ENCODE assay signal across 27 cellular contexts in the genomic region with DNA sequence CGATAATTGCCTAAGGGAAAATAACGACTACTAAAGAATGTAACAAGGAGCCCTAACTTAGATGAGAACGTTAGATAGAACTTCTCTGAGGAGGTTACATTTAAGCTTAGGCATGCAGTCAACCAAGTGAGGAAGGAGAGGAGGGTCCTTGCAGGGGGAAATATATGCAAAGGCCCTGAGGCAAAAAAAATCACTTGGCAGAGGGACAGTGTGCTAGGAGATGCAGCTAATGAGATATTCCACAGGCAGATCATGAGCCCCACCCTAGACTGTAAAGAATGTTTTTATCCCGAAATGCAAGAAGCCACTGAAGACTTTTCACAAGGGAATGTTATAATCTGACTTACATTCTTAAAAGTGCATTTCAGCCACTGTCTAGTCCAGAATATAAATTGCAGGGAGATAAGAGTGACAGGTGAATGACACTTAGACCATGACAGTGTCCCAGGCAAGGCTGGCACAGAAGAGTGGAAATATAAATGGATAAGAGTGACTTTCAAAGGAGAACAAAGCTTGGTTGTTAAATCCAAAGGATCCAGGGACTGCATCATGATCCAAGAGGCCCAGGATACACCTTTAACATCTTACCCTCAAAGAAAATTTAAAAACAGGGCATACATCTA.
"Had no signal": no experiment of that assay in that cellular context is flagged by ENCODE, and none has a peak within 500 bp of the region (broad histone marks: within the 10 kb centered on the region; RNA-seq: fewer than 3 reads in every experiment).

No MANE protein-coding gene starts in this region.

- H3K36me3 Mint-ChIP-seq: activated CD4-positive, alpha-beta memory T cell treated with anti-CD3 and anti-CD28 coated beads for 36 hours had no signal

- H3K4me3 Mint-ChIP-seq: activated CD4-positive, alpha-beta memory T cell treated with anti-CD3 and anti-CD28 coated beads for 36 hours; activated T-cell treated with anti-CD3 and anti-CD28 coated beads, Interleukin-2, amount 50 U/mL, for 24 hours; activated T-helper 17 cell treated with anti-CD3 and anti-CD28 coated beads, Interleukin-2, amount 50 U/mL, for 72 hours; effector memory CD8-positive, alpha-beta T cell; nephron; T-helper 1 cell treated with Interleukin-12 subunit alpha and Interleukin-12 subunit beta and Interleukin-4 antibody, amounts not matched to agents 30 μg/mL and 1 μg/mL, for 36 hours had no signal

- H3K4me1 ChIP-seq: gastroesophageal sphincter, right lobe of liver, transverse colon had no signal

- H3K27ac ChIP-seq: brain microvascular endothelial cell, gastroesophageal sphincter, right lobe of liver, testis, transverse colon, WERI-Rb-1 had no signal

- H3K36me3 ChIP-seq: brain microvascular endothelial cell, gastroesophageal sphincter, right lobe of liver, transverse colon had no signal

- FAIRE-seq: astrocyte, TTC549 had no signal

- H3K9me3 ChIP-seq: gastroesophageal sphincter, right lobe of liver, testis, transverse colon had no signal

- H3K27ac Mint-ChIP-seq: activated CD4-positive, alpha-beta memory T cell treated with anti-CD3 and anti-CD28 coated beads for 36 hours; activated T-cell treated with anti-CD3 and anti-CD28 coated beads, Interleukin-2, amount 50 U/mL, for 24 hours; activated T-helper 17 cell treated with anti-CD3 and anti-CD28 coated beads, Interleukin-2, amount 50 U/mL, for 72 hours; effector memory CD8-positive, alpha-beta T cell; nephron; T-helper 1 cell treated with Interleukin-12 subunit alpha and Interleukin-12 subunit beta and Interleukin-4 antibody, amounts not matched to agents 30 μg/mL and 1 μg/mL, for 36 hours had no signal

- H3K27me3 ChIP-seq: brain microvascular endothelial cell, gastroesophageal sphincter, right lobe of liver, testis, transverse colon had no signal

- H3K4me1 Mint-ChIP-seq: activated T-helper 17 cell treated with anti-CD3 and anti-CD28 coated beads, Interleukin-2, amount 50 U/mL, for 72 hours had no signal

- H3K4me3 ChIP-seq: gastroesophageal sphincter, lung, right lobe of liver, testis, transverse colon had no signal

- DNase-seq: activated CD4-positive, alpha-beta memory T cell treated with anti-CD3 and anti-CD28 coated beads for 36 hours; activated CD4-positive, alpha-beta T cell treated with anti-CD3 and anti-CD28 coated beads for 48 hours; activated CD8-positive, alpha-beta memory T cell treated with anti-CD3 and anti-CD28 coated beads, Interleukin-2, amount 50 U/mL, for 4 hours; activated gamma-delta T cell treated with Interleukin-2 at 50 U/mL for 16 hours; activated naive CD4-positive, alpha-beta T cell treated with anti-CD3 and anti-CD28 coated beads, Interleukin-2, amount 50 U/mL, for 16 hours; activated T-cell treated with anti-CD3 and anti-CD28 coated beads, Interleukin-2, amount 50 U/mL, for 24 hours; amniotic stem cell; brain microvascular endothelial cell; cortex of kidney; effector memory CD8-positive, alpha-beta T cell; erythroblast; hippocampal formation; right lobe of liver; stimulated activated CD4-positive, alpha-beta T cell treated with anti-CD3 and anti-CD28 coated beads, Interleukin-2, amount 100 ng/mL, for 48 hours; stimulated activated naive CD4-positive, alpha-beta T cell treated with Interleukin-2 at 50 U/mL for 16 hours; T-helper 9 cell; testis; transverse colon; WERI-Rb-1 had no signal

- ATAC-seq: activated CD4-positive, CD25-positive, alpha-beta regulatory T cell treated with anti-CD3 and anti-CD28 coated beads, Interleukin-2, amount 50 U/mL, for 24 hours; activated T-helper 17 cell treated with anti-CD3 and anti-CD28 coated beads, Interleukin-2, amount 50 U/mL, for 72 hours; effector memory CD8-positive, alpha-beta T cell; gastroesophageal sphincter; right lobe of liver had no signal

- H3K9me3 Mint-ChIP-seq: activated CD4-positive, alpha-beta memory T cell treated with anti-CD3 and anti-CD28 coated beads for 36 hours; activated T-cell treated with anti-CD3 and anti-CD28 coated beads, Interleukin-2, amount 50 U/mL, for 24 hours; activated T-helper 17 cell treated with anti-CD3 and anti-CD28 coated beads, Interleukin-2, amount 50 U/mL, for 72 hours; effector memory CD8-positive, alpha-beta T cell; T-helper 1 cell treated with Interleukin-12 subunit alpha and Interleukin-12 subunit beta and Interleukin-4 antibody, amounts not matched to agents 30 μg/mL and 1 μg/mL, for 36 hours had no signal
